In the genomic region with DNA sequence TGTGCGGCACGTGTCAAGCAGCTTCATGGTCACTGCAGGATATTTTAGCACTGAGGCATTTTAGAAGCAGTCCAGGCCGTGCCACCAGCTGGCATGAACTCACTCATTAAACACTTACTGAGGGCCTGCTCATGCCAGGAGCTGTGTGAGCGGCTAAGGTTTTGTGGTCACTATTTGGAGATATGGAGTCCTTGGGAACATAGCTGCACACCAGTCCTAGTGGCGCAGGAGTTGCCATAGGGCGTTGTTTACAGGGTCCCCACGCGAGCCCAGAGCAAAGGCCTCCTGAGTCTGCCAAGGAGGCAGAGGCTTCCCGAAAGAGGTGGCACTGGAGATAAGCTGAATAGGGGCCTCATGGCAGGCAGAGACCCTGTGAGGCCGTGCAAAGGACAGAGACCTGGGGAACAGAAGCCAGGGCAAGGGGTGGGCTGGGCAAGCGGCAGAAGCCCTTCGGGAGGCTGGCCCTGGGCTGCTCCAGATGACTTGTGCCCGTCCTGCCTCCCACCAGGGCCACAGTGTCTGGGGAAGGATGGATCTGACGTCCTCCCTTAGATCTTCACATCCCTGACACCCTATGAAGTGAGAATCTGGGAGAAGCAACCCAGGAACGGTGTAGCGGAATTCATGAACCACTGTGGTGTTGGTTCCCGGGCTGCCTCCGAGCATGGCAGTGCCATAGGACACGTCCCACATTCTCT, we compare ENCODE assay signal across 14 cellular contexts.
"Had no signal": no experiment of that assay in that cellular context is flagged by ENCODE, and none has a peak within 500 bp of the region (broad histone marks: within the 10 kb centered on the region; RNA-seq: fewer than 3 reads in every experiment).

No MANE protein-coding gene starts in this region.

- ATAC-seq: activated naive CD4-positive, alpha-beta T cell treated with anti-CD3 and anti-CD28 coated beads, Interleukin-2, amount 50 U/mL, for 72 hours; activated T-cell treated with anti-CD3 and anti-CD28 coated beads, Interleukin-2, amount 50 U/mL, for 4 hours; effector memory CD8-positive, alpha-beta T cell; left lobe of liver; upper lobe of right lung had no signal

- H3K4me1 ChIP-seq: sigmoid colon, upper lobe of right lung had no signal

- H3K4me1 Mint-ChIP-seq: nephron had no signal

- H3K27me3 Mint-ChIP-seq: central memory CD8-positive, alpha-beta T cell; effector memory CD8-positive, alpha-beta T cell had no signal

- H3K27ac ChIP-seq: epithelial cell of prostate, sigmoid colon, thoracic aorta, upper lobe of right lung had no signal

- H3K4me3 Mint-ChIP-seq: activated T-cell treated with anti-CD3 and anti-CD28 coated beads, Interleukin-2, amount 50 U/mL, for 4 hours; central memory CD8-positive, alpha-beta T cell; effector memory CD8-positive, alpha-beta T cell; nephron had no signal

- H3K9me3 ChIP-seq: sigmoid colon, thoracic aorta, upper lobe of right lung had no signal

- DNase-seq: activated CD4-positive, alpha-beta T cell treated with anti-CD3 and anti-CD28 coated beads, Interleukin-2, amount 50 U/mL, for 4 hours; activated effector memory CD4-positive, alpha-beta T cell treated with anti-CD3 and anti-CD28 coated beads, Interleukin-2, amount 50 U/mL, for 16 hours; activated T-cell treated with anti-CD3 and anti-CD28 coated beads, Interleukin-2, amount 50 U/mL, for 4 hours; effector memory CD8-positive, alpha-beta T cell; mesenchymal stem cell; sigmoid colon; stimulated activated CD4-positive, alpha-beta T cell treated with anti-CD3 and anti-CD28 coated beads, Interleukin-1b, Interleukin-23, amount 100 ng/mL, for 48 hours; upper lobe of right lung had no signal

- H3K27me3 ChIP-seq: sigmoid colon, upper lobe of right lung had no signal

- H3K4me3 ChIP-seq: sigmoid colon, thoracic aorta, upper lobe of right lung had no signal

- H3K9me3 Mint-ChIP-seq: activated naive CD4-positive, alpha-beta T cell treated with anti-CD3 and anti-CD28 coated beads, Interleukin-2, amount 50 U/mL, for 72 hours; activated T-cell treated with anti-CD3 and anti-CD28 coated beads, Interleukin-2, amount 50 U/mL, for 4 hours; central memory CD8-positive, alpha-beta T cell; effector memory CD8-positive, alpha-beta T cell had no signal

- H3K27ac Mint-ChIP-seq: effector memory CD8-positive, alpha-beta T cell; nephron had no signal
